ENCODE assay signal across 26 cellular contexts in the genomic region with DNA sequence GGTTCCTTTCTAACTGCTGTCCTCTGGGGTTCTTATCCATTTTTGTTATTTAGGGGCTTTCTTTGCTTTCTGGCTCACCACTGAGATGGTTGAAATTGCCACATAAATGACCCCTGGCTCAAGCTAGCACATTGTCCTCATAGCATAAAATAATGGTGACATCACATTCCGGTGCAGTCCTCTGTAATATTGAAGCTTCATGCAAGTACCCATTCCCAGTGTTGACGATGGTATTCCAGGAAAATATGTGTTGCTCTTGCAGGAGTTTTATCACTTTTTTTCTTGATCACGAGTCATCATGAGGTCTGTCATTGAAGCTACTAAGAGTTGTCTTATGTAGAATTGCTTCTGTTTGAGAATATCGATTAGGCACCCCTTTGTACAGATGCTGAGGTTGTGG. TPM values are rescaled to one million over a fixed set of nuclear protein-coding genes. Genes with fewer than 3 reads are reported as not detected.
DNase-seq lines count a peak whose midpoint lies in the region; ATAC-seq and TF ChIP-seq lines count a peak whose summit lies in the region.
"Had no signal": no experiment of that assay in that cellular context is flagged by ENCODE, and none has a peak within 500 bp of the region (broad histone marks: within the 10 kb centered on the region; RNA-seq: fewer than 3 reads in every experiment).

No MANE protein-coding gene starts in this region.

- CTCF ChIA-PET in T-cell (lab: Charles Lee) = interaction anchor here (0.6 to 1.1 kb wide), 4 partner anchors 14 to 292 kb away, joined by 3 to 5 read pairs (median 3); no protein-coding TSS in a partner anchor
- CTCF ChIA-PET in activated naive CD4-positive, alpha-beta T cell treated with anti-CD3 and anti-CD28 coated beads, Interleukin-2, amount 10 ng/mL, durations not matched to agents 7 days and 5 days (lab: Charles Lee) = interaction anchor here (1.1 to 2.4 kb wide), 3 partner anchors 11 to 22 kb away, joined by 4 to 7 read pairs (median 5); no protein-coding TSS in a partner anchor

- H3K4me1 Mint-ChIP-seq in T-cell = peaks cover 70 to 71% (median 70%) of the 10 kb centered on the region in 3 donors
- H3K4me1 Mint-ChIP-seq in stimulated activated effector memory CD8-positive, alpha-beta T cell treated with anti-CD3 and anti-CD28 coated beads, Interleukin-12 subunit alpha, Interleukin-12 subunit beta, amount 100 ng/mL, for 72 hours = peaks cover 30% of the 10 kb centered on the region
- H3K4me1 Mint-ChIP-seq in activated naive CD4-positive, alpha-beta T cell treated with anti-CD3 and anti-CD28 coated beads, Interleukin-2, amount 10 ng/mL, durations not matched to agents 7 days and 5 days = peaks cover 61% of the 10 kb centered on the region

- H3K36me3 Mint-ChIP-seq in T-cell = peaks cover 24% of the 10 kb centered on the region
- no peaks in the 10 kb centered on the region for H3K36me3 Mint-ChIP-seq in stimulated activated effector memory CD8-positive, alpha-beta T cell treated with anti-CD3 and anti-CD28 coated beads, Interleukin-12 subunit alpha, Interleukin-12 subunit beta, amount 100 ng/mL, for 72 hours
- H3K36me3 Mint-ChIP-seq in activated naive CD4-positive, alpha-beta T cell treated with anti-CD3 and anti-CD28 coated beads, Interleukin-2, amount 10 ng/mL, durations not matched to agents 7 days and 5 days = peaks cover 62% of the 10 kb centered on the region

- TF ChIP-seq POLR2A in testis (IDR thresholded peaks at IDR 0.05) = no peak

- 80 to 83% methylated on average over 4 of the region's 4 CpGs for WGBS in testis, 2 donors

- DNase-seq in EH (ENCODE audit: low read depth) (peak; percentile 79), T-cell (no peak), fibroblast of pulmonary artery (ENCODE audit: low read depth) (peak; percentile 64), skeletal muscle cell (ENCODE audit: low read depth) (peak; percentile 41), testis (no peak), NCI-H2029 treated with DMSO at 0.1 percent for 48 hours (lab: John Stamatoyannopoulos, UW) (no peak)
- no peak for DNase-seq in stimulated activated effector memory CD8-positive, alpha-beta T cell treated with anti-CD3 and anti-CD28 coated beads, Interleukin-12 subunit alpha, Interleukin-12 subunit beta, amount 100 ng/mL, for 72 hours (ENCODE audit: low spot score in 2 of 2)
- no peak for DNase-seq in activated naive CD4-positive, alpha-beta T cell treated with anti-CD3 and anti-CD28 coated beads, Interleukin-2, amount 10 ng/mL, durations not matched to agents 7 days and 5 days
- DNase-seq: activated CD8-positive, alpha-beta T cell treated with anti-CD3 and anti-CD28 coated beads for 36 hours; activated naive CD8-positive, alpha-beta T cell treated with anti-CD3 and anti-CD28 coated beads, Interleukin-2, amount 10 ng/mL, durations not matched to agents 7 days and 5 days; activated T-cell treated with anti-CD3 and anti-CD28 coated beads, Interleukin-2, amount 50 U/mL, for 4 hours; central memory CD4-positive, alpha-beta T cell; hippocampal formation; KBM-7; kidney; NCI-H1048; NCI-H2081 treated with DMSO at 0.1 percent for 48 hours; NCI-H524 treated with DMSO at 0.1 percent for 48 hours; SHP77 treated with DMSO at 0.1 percent for 48 hours; stimulated activated naive CD4-positive, alpha-beta T cell; upper lobe of right lung; WERI-Rb-1 had no signal

- TF ChIP-seq CTCF in fibroblast of pulmonary artery (IDR thresholded peaks at IDR 0.05; ENCODE audit: low read length, missing control alignments) (no peak), testis (IDR thresholded peaks at IDR 0.05) (no peak)

- POLR2A ChIA-PET in T-cell (lab: Charles Lee) = interaction anchor here in 1 of 2 donors (0.7 kb wide), 1 partner anchor 554 kb away, joined by 4 read pairs; no protein-coding TSS in a partner anchor

- no peak for ATAC-seq in T-cell (replicated peaks in 1 of 4)
- ATAC-seq in stimulated activated effector memory CD8-positive, alpha-beta T cell treated with anti-CD3 and anti-CD28 coated beads, Interleukin-12 subunit alpha, Interleukin-12 subunit beta, amount 100 ng/mL, for 72 hours = no peak
- ATAC-seq: activated CD8-positive, alpha-beta T cell treated with anti-CD3 and anti-CD28 coated beads for 36 hours; activated T-cell treated with anti-CD3 and anti-CD28 coated beads, Interleukin-2, amount 50 U/mL, for 4 hours; HCT116; upper lobe of right lung had no signal

- no peak overlapping the region for H3K27ac ChIP-seq in testis
- H3K27ac ChIP-seq: upper lobe of right lung, WERI-Rb-1 had no signal

- H3K4me3 ChIP-seq in fibroblast of pulmonary artery (replicated peaks; ENCODE audit: low read depth, low read length) (no peak overlapping the region), skeletal muscle cell (ENCODE audit: low read depth, low read length) (no peak overlapping the region), testis (no peak overlapping the region)
- H3K4me3 ChIP-seq: upper lobe of right lung had no signal

- H3K4me1 ChIP-seq in testis = peaks cover 5% of the 10 kb centered on the region

- no peaks in the 10 kb centered on the region for H3K36me3 ChIP-seq in testis (ENCODE audit: low read depth, missing control alignments)
- H3K36me3 ChIP-seq: upper lobe of right lung, WERI-Rb-1 had no signal

- peak overlapping the region; percentile 2 to 13 for H3K27ac Mint-ChIP-seq in T-cell
- H3K27ac Mint-ChIP-seq in stimulated activated effector memory CD8-positive, alpha-beta T cell treated with anti-CD3 and anti-CD28 coated beads, Interleukin-12 subunit alpha, Interleukin-12 subunit beta, amount 100 ng/mL, for 72 hours = no peak overlapping the region
- no peak overlapping the region for H3K27ac Mint-ChIP-seq in activated naive CD4-positive, alpha-beta T cell treated with anti-CD3 and anti-CD28 coated beads, Interleukin-2, amount 10 ng/mL, durations not matched to agents 7 days and 5 days
- H3K27ac Mint-ChIP-seq: activated CD8-positive, alpha-beta T cell treated with anti-CD3 and anti-CD28 coated beads for 36 hours; activated naive CD8-positive, alpha-beta T cell treated with anti-CD3 and anti-CD28 coated beads, Interleukin-2, amount 10 ng/mL, durations not matched to agents 7 days and 5 days; T-helper 1 cell treated with Interleukin-12 subunit alpha and Interleukin-12 subunit beta and Interleukin-4 antibody, amounts not matched to agents 30 μg/mL and 1 μg/mL, for 36 hours had no signal

- no peaks in the 10 kb centered on the region for H3K27me3 Mint-ChIP-seq in T-cell
- no peaks in the 10 kb centered on the region for H3K27me3 Mint-ChIP-seq in activated naive CD4-positive, alpha-beta T cell treated with anti-CD3 and anti-CD28 coated beads, Interleukin-2, amount 10 ng/mL, durations not matched to agents 7 days and 5 days
- H3K27me3 Mint-ChIP-seq: activated CD8-positive, alpha-beta T cell treated with anti-CD3 and anti-CD28 coated beads for 36 hours; activated naive CD8-positive, alpha-beta T cell treated with anti-CD3 and anti-CD28 coated beads, Interleukin-2, amount 10 ng/mL, durations not matched to agents 7 days and 5 days had no signal

- no peak overlapping the region for H3K4me3 Mint-ChIP-seq in T-cell
- no peak overlapping the region for H3K4me3 Mint-ChIP-seq in stimulated activated effector memory CD8-positive, alpha-beta T cell treated with anti-CD3 and anti-CD28 coated beads, Interleukin-12 subunit alpha, Interleukin-12 subunit beta, amount 100 ng/mL, for 72 hours
- no peak overlapping the region for H3K4me3 Mint-ChIP-seq in activated naive CD4-positive, alpha-beta T cell treated with anti-CD3 and anti-CD28 coated beads, Interleukin-2, amount 10 ng/mL, durations not matched to agents 7 days and 5 days
- H3K4me3 Mint-ChIP-seq: activated CD8-positive, alpha-beta T cell treated with anti-CD3 and anti-CD28 coated beads for 36 hours; activated naive CD8-positive, alpha-beta T cell treated with anti-CD3 and anti-CD28 coated beads, Interleukin-2, amount 10 ng/mL, durations not matched to agents 7 days and 5 days; activated T-cell treated with anti-CD3 and anti-CD28 coated beads, Interleukin-2, amount 50 U/mL, for 4 hours; mesothelial cell of epicardium; neural crest cell; T-helper 1 cell treated with Interleukin-12 subunit alpha and Interleukin-12 subunit beta and Interleukin-4 antibody, amounts not matched to agents 30 μg/mL and 1 μg/mL, for 36 hours had no signal

- H3K9me3 Mint-ChIP-seq in T-cell = no peaks in the 10 kb centered on the region
- no peaks in the 10 kb centered on the region for H3K9me3 Mint-ChIP-seq in stimulated activated effector memory CD8-positive, alpha-beta T cell treated with anti-CD3 and anti-CD28 coated beads, Interleukin-12 subunit alpha, Interleukin-12 subunit beta, amount 100 ng/mL, for 72 hours
- H3K9me3 Mint-ChIP-seq in activated naive CD4-positive, alpha-beta T cell treated with anti-CD3 and anti-CD28 coated beads, Interleukin-2, amount 10 ng/mL, durations not matched to agents 7 days and 5 days = no peaks in the 10 kb centered on the region
- H3K9me3 Mint-ChIP-seq: activated CD8-positive, alpha-beta T cell treated with anti-CD3 and anti-CD28 coated beads for 36 hours; activated naive CD8-positive, alpha-beta T cell treated with anti-CD3 and anti-CD28 coated beads, Interleukin-2, amount 10 ng/mL, durations not matched to agents 7 days and 5 days; activated T-cell treated with anti-CD3 and anti-CD28 coated beads, Interleukin-2, amount 50 U/mL, for 4 hours; mesothelial cell of epicardium; neural crest cell; T-helper 1 cell treated with Interleukin-12 subunit alpha and Interleukin-12 subunit beta and Interleukin-4 antibody, amounts not matched to agents 30 μg/mL and 1 μg/mL, for 36 hours had no signal

- no peaks in the 10 kb centered on the region for H3K9me3 ChIP-seq in testis
- H3K9me3 ChIP-seq: upper lobe of right lung had no signal

- H3K27me3 ChIP-seq in testis = no peaks in the 10 kb centered on the region
- H3K27me3 ChIP-seq: upper lobe of right lung had no signal

- intact Hi-C loops in testis (cut with DNase I; ENCODE audit: low total_unique reads) = no loop called here

RNA-seq across cellular contexts. Expression of a gene that starts 56.1 kb away (rescaled TPM):
- 100 to 1,000 TPM in 1 of 5 donors, 10 to 100 TPM in 4; 88.3 to 119 (median 89.1) TPM for total RNA-seq in T-cell
- total RNA-seq in testis = 100 to 1,000 TPM; 105 to 125 TPM
- 47.1 TPM for polyA plus RNA-seq in testis (ENCODE audit: insufficient read depth, low read depth, low replicate concordance)

Comparison
In these comparisons a context has a peak if more than half of its experiments do, and no peak if none do; other contexts are left out.
1. DNase-seq: peak in EH (single experiment), fibroblast of pulmonary artery (single experiment) and skeletal muscle cell (single experiment); none in T-cell (0 of 34), stimulated activated effector memory CD8-positive, alpha-beta T cell treated with anti-CD3 and anti-CD28 coated beads, Interleukin-12 subunit alpha, Interleukin-12 subunit beta, amount 100 ng/mL, for 72 hours (0 of 2), testis (single experiment), NCI-H2029 treated with DMSO at 0.1 percent for 48 hours (single experiment) and activated naive CD4-positive, alpha-beta T cell treated with anti-CD3 and anti-CD28 coated beads, Interleukin-2, amount 10 ng/mL, durations not matched to agents 7 days and 5 days (single experiment).
2. H3K27ac Mint-ChIP-seq: peak in T-cell (2 of 2); none in stimulated activated effector memory CD8-positive, alpha-beta T cell treated with anti-CD3 and anti-CD28 coated beads, Interleukin-12 subunit alpha, Interleukin-12 subunit beta, amount 100 ng/mL, for 72 hours (single experiment) and activated naive CD4-positive, alpha-beta T cell treated with anti-CD3 and anti-CD28 coated beads, Interleukin-2, amount 10 ng/mL, durations not matched to agents 7 days and 5 days (single experiment).